Comparison of ENCODE assay signal across 1 cellular context in genomic region chr20:45372646-45373352, GRCh38.
TF ChIP-seq lines count a peak whose summit lies in the region.

No MANE protein-coding gene starts in this region.

TF ChIP-seq in GM23338, 12 proteins besides CTCF, POLR2A, EP300 and RAD21 (continued from another document):
- TF ChIP-seq REST (IDR thresholded peaks at IDR 0.05; ENCODE audit: unreplicated experiment) = no peak
